ENCODE assay signal across 18 cellular contexts in genomic region chr5:39120052-39120420, GRCh38. TPM values are rescaled to one million over a fixed set of nuclear protein-coding genes. Genes with fewer than 3 reads are reported as not detected.
A peak's percentile ranks its signal among the peaks of the same experiment; 100 is the strongest.
DNase-seq lines count a peak whose midpoint lies in the region; ATAC-seq, FAIRE-seq and TF ChIP-seq lines count a peak whose summit lies in the region.
"Had no signal": no experiment of that assay in that cellular context is flagged by ENCODE, and none has a peak within 500 bp of the region (broad histone marks: within the 10 kb centered on the region; RNA-seq: fewer than 3 reads in every experiment).

No MANE protein-coding gene starts in this region.

- TF ChIP-seq CTCF in HFFc6 (IDR thresholded peaks at IDR 0.05), result no peak
- TF ChIP-seq CTCF in pancreas (IDR thresholded peaks at IDR 0.05), result no peak
- no peak for TF ChIP-seq CTCF in GM10266 (IDR thresholded peaks at IDR 0.05; ENCODE audit: control insufficient read depth, insufficient read depth, low read depth, missing control alignments)

- H3K27me3 ChIP-seq in pancreas, result peaks cover 0 to 8% (median 3%) of the 10 kb centered on the region in 4 donors

- H3K27me3 Mint-ChIP-seq in activated T-cell treated with anti-CD3 and anti-CD28 coated beads, Interleukin-2, amount 50 U/mL, for 24 hours, result no peaks in the 10 kb centered on the region
- no peaks in the 10 kb centered on the region for H3K27me3 Mint-ChIP-seq in HFFc6 (ENCODE audit: insufficient read depth)
- H3K27me3 Mint-ChIP-seq in activated T-helper 17 cell treated with anti-CD3 and anti-CD28 coated beads, Interleukin-2, amount 50 U/mL, for 72 hours, result no peaks in the 10 kb centered on the region
- H3K27me3 Mint-ChIP-seq: CD4-positive, alpha-beta memory T cell had no signal

- no peaks in the 10 kb centered on the region for H3K9me3 ChIP-seq in pancreas

- H3K27ac ChIP-seq in pancreas, result no peak overlapping the region
- H3K27ac ChIP-seq: RWPE1 had no signal

- peak overlapping the region; percentile 62 for H3K27ac Mint-ChIP-seq in activated T-cell treated with anti-CD3 and anti-CD28 coated beads, Interleukin-2, amount 50 U/mL, for 24 hours
- peak overlapping the region; percentile 67 for H3K27ac Mint-ChIP-seq in HFFc6
- peak overlapping the region; percentile 50 for H3K27ac Mint-ChIP-seq in activated T-helper 17 cell treated with anti-CD3 and anti-CD28 coated beads, Interleukin-2, amount 50 U/mL, for 72 hours
- H3K27ac Mint-ChIP-seq: H9 had no signal

- no peak for DNase-seq in activated T-cell treated with anti-CD3 and anti-CD28 coated beads, Interleukin-2, amount 50 U/mL, for 24 hours
- DNase-seq in activated T-cell treated with anti-CD3 and anti-CD28 coated beads, Interleukin-2, amount 50 U/mL, for 1 hour, result no peak
- no peak for DNase-seq in HFFc6
- DNase-seq in pancreas, result no peak
- no peak for DNase-seq in DMS 273 treated with DMSO at 0.1 percent for 48 hours (lab: John Stamatoyannopoulos, UW)
- no peak for DNase-seq in GM10266 (ENCODE audit: extremely low spot score)
- DNase-seq: CD4-positive, alpha-beta memory T cell; DMS79; H9; NCI-H1105; NCI-H1694 treated with DMSO at 0.1 percent for 48 hours; NCI-H510A treated with DMSO at 0.1 percent for 48 hours; NCI-H774; SIG-M5 had no signal

- intact Hi-C loops in pancreas (cut with DNase I), result no loop called here

- peaks cover 70% of the 10 kb centered on the region for H3K36me3 Mint-ChIP-seq in activated T-cell treated with anti-CD3 and anti-CD28 coated beads, Interleukin-2, amount 50 U/mL, for 24 hours (ENCODE audit: low read depth)
- no peaks in the 10 kb centered on the region for H3K36me3 Mint-ChIP-seq in HFFc6 (ENCODE audit: low read depth)
- peaks cover 87% of the 10 kb centered on the region for H3K36me3 Mint-ChIP-seq in activated T-helper 17 cell treated with anti-CD3 and anti-CD28 coated beads, Interleukin-2, amount 50 U/mL, for 72 hours (ENCODE audit: low read depth)

- H3K4me3 Mint-ChIP-seq in activated T-cell treated with anti-CD3 and anti-CD28 coated beads, Interleukin-2, amount 50 U/mL, for 24 hours, result no peak overlapping the region
- no peak overlapping the region for H3K4me3 Mint-ChIP-seq in HFFc6
- H3K4me3 Mint-ChIP-seq in activated T-helper 17 cell treated with anti-CD3 and anti-CD28 coated beads, Interleukin-2, amount 50 U/mL, for 72 hours, result no peak overlapping the region
- H3K4me3 Mint-ChIP-seq: CD4-positive, alpha-beta memory T cell; H9 had no signal

- H3K4me3 ChIP-seq in pancreas, result no peak overlapping the region

- H3K4me1 ChIP-seq in pancreas, result no peaks in the 10 kb centered on the region

- FAIRE-seq in pancreas (lab: Jason Lieb, UNC), result peak; percentile 41

- H3K36me3 ChIP-seq in pancreas, result no peaks in the 10 kb centered on the region

- H3K9me3 Mint-ChIP-seq in activated T-cell treated with anti-CD3 and anti-CD28 coated beads, Interleukin-2, amount 50 U/mL, for 24 hours, result no peaks in the 10 kb centered on the region
- no peaks in the 10 kb centered on the region for H3K9me3 Mint-ChIP-seq in HFFc6
- H3K9me3 Mint-ChIP-seq in activated T-helper 17 cell treated with anti-CD3 and anti-CD28 coated beads, Interleukin-2, amount 50 U/mL, for 72 hours, result no peaks in the 10 kb centered on the region
- H3K9me3 Mint-ChIP-seq: H9 had no signal

- ATAC-seq in activated T-helper 17 cell treated with anti-CD3 and anti-CD28 coated beads, Interleukin-2, amount 50 U/mL, for 72 hours (replicated peaks), result no peak
- ATAC-seq in pancreas (no peak), GM21360 (IDR thresholded peaks at IDR 0.05; ENCODE audit: unreplicated experiment) (no peak)
- ATAC-seq: SK-N-SH treated with all-trans-retinoic acid at 6 μM for 48 hours had no signal

- WGBS in pancreas, 2 donors, result 62 to 70% methylated on average over 1 of the region's 1 CpG

- peaks cover 64% of the 10 kb centered on the region for H3K4me1 Mint-ChIP-seq in activated T-cell treated with anti-CD3 and anti-CD28 coated beads, Interleukin-2, amount 50 U/mL, for 24 hours (ENCODE audit: low read depth)
- H3K4me1 Mint-ChIP-seq in HFFc6 (ENCODE audit: low read depth), result peaks cover 66% of the 10 kb centered on the region
- H3K4me1 Mint-ChIP-seq in activated T-helper 17 cell treated with anti-CD3 and anti-CD28 coated beads, Interleukin-2, amount 50 U/mL, for 72 hours, result peaks cover 26% of the 10 kb centered on the region
- H3K4me1 Mint-ChIP-seq: H9 had no signal

RNA-seq across cellular contexts. Expression of gene RICTOR, which starts 45.8 kb away (rescaled TPM):
- total RNA-seq in HFFc6 (2021; fragmentation: NEBNext Ultra II Directional; extraction: Animal tissue kit (Norgen Biotek cat#: 25700)), result 10 to 100 TPM; 16.1 to 24.0 (median 20.1) TPM
- 10 to 100 TPM; 35.1 to 84.8 TPM for total RNA-seq in activated T-helper 17 cell treated with anti-CD3 and anti-CD28 coated beads, Interleukin-2, amount 50 U/mL, for 72 hours
- total RNA-seq in pancreas, result 10 to 100 TPM; 13.1 to 23.0 (median 15.3) TPM
- polyA plus RNA-seq in pancreas, result 1 to 10 TPM; 4.2 to 6.9 TPM
